In genomic region chr11:83697518-83697917, GRCh38 we compare ENCODE assay signal across 3 cellular contexts.
TF ChIP-seq lines count a peak whose summit lies in the region.

No MANE protein-coding gene starts in this region.

TF ChIP-seq in A549, 52 proteins besides CTCF, POLR2A, EP300 and RAD21:
- no peak for TF ChIP-seq RARB (CRISPR knock-in tag; IDR thresholded peaks at IDR 0.05)
- TF ChIP-seq MAFK (IDR thresholded peaks at IDR 0.05; ENCODE audit: partially characterized antibody) = peak; percentile 93
TF ChIP-seq in A549: peak in this region for 1.

TF ChIP-seq in H1, 55 proteins besides CTCF, POLR2A, EP300 and RAD21:
- TF ChIP-seq SRF (IDR thresholded peaks at IDR 0.05; ENCODE audit: low read depth, low read length) (no peak), USF2 (IDR thresholded peaks at IDR 0.05; ENCODE audit: low read length) (no peak), MAFK (IDR thresholded peaks at IDR 0.05; ENCODE audit: low read depth, low read length) (peak; percentile 81), KDM4A (IDR thresholded peaks at IDR 0.05; ENCODE audit: low read depth, low read length, severe bottlenecking) (no peak)
TF ChIP-seq in H1: peak in this region for 1.

TF ChIP-seq in HEK293T, 16 proteins besides CTCF, POLR2A, EP300 and RAD21:
- TF ChIP-seq NFRKB (IDR thresholded peaks at IDR 0.05) (no peak), ELF4 (IDR thresholded peaks at IDR 0.05) (no peak), PKNOX1 (IDR thresholded peaks at IDR 0.05) (no peak), CTBP1 (IDR thresholded peaks at IDR 0.05; ENCODE audit: borderline replicate concordance) (no peak), LEF1 (IDR thresholded peaks at IDR 0.05; ENCODE audit: borderline replicate concordance) (no peak), SUZ12 (IDR thresholded peaks at IDR 0.05) (no peak), FOXK2 (IDR thresholded peaks at IDR 0.05) (no peak), L3MBTL2 (conservative IDR thresholded peaks at IDR 0.05) (no peak), HDGF (IDR thresholded peaks at IDR 0.05; ENCODE audit: borderline replicate concordance) (no peak)
